9 cellular contexts compared by ENCODE assay signal in genomic region chr11:71454470-71455113, GRCh38. TPM values are rescaled to one million over a fixed set of nuclear protein-coding genes. Genes with fewer than 3 reads are reported as not detected.
DNase-seq lines count a peak whose midpoint lies in the region; ATAC-seq, FAIRE-seq and TF ChIP-seq lines count a peak whose summit lies in the region.
"Had no signal": no experiment of that assay in that cellular context is flagged by ENCODE, and none has a peak within 500 bp of the region (broad histone marks: within the 10 kb centered on the region; RNA-seq: fewer than 3 reads in every experiment).

No MANE protein-coding gene starts in this region.

- peaks cover 5 to 55% (median 23%) of the 10 kb centered on the region in 3 experiments for H3K36me3 ChIP-seq in naive thymus-derived CD4-positive, alpha-beta T cell (ENCODE audit: control insufficient read depth in 2 of 3, insufficient read depth in 3 of 3, low read length in 3 of 3)

- DNase-seq in DMS53 (lab: John Stamatoyannopoulos, UW) (peak; percentile 80), NCI-H226 (no peak), HTR-8/SVneo (ENCODE audit: insufficient read length, low spot score) (no peak), GM10248 (ENCODE audit: extremely low spot score) (no peak)
- DNase-seq in naive thymus-derived CD4-positive, alpha-beta T cell, result peak in 7 of 9 donors; percentile 25 to 59 (median 48)

- no peak for FAIRE-seq in HTR-8/SVneo (lab: Jason Lieb, UNC)
- FAIRE-seq: colon had no signal

- H3K27ac ChIP-seq in naive thymus-derived CD4-positive, alpha-beta T cell (ENCODE audit: low read depth, low read length), result no peak overlapping the region

- no peak overlapping the region for H3K4me3 ChIP-seq in naive thymus-derived CD4-positive, alpha-beta T cell (ENCODE audit: low read length)

- CTCF ChIA-PET in naive thymus-derived CD4-positive, alpha-beta T cell (lab: Charles Lee), result interaction anchor here (0.7 to 1.4 kb wide), 2 partner anchors 62 to 640 kb away, joined by 3 to 5 read pairs; no protein-coding TSS in a partner anchor
- CTCF ChIA-PET in GM10248 (lab: Yijun Ruan, JAX), result no interaction called here

- peaks cover 63% of the 10 kb centered on the region for H3K4me1 Mint-ChIP-seq in activated naive CD4-positive, alpha-beta T cell treated with anti-CD3 and anti-CD28 coated beads, Interleukin-2, amount 50 U/mL, for 24 hours
- peaks cover 27 to 68% (median 55%) of the 10 kb centered on the region in 7 donors for H3K4me1 Mint-ChIP-seq in naive thymus-derived CD4-positive, alpha-beta T cell

- H3K9me3 Mint-ChIP-seq in activated naive CD4-positive, alpha-beta T cell treated with anti-CD3 and anti-CD28 coated beads, Interleukin-2, amount 50 U/mL, for 24 hours, result no peaks in the 10 kb centered on the region
- H3K9me3 Mint-ChIP-seq in naive thymus-derived CD4-positive, alpha-beta T cell, result no peaks in the 10 kb centered on the region

- H3K27ac Mint-ChIP-seq in activated naive CD4-positive, alpha-beta T cell treated with anti-CD3 and anti-CD28 coated beads, Interleukin-2, amount 50 U/mL, for 24 hours, result peak overlapping the region; percentile 70
- H3K27ac Mint-ChIP-seq in naive thymus-derived CD4-positive, alpha-beta T cell, result peak overlapping the region; percentile 39 to 98 (median 88)

- peaks cover 8% of the 10 kb centered on the region for H3K36me3 Mint-ChIP-seq in activated naive CD4-positive, alpha-beta T cell treated with anti-CD3 and anti-CD28 coated beads, Interleukin-2, amount 50 U/mL, for 24 hours
- peaks cover 6 to 38% (median 16%) of the 10 kb centered on the region in 5 donors for H3K36me3 Mint-ChIP-seq in naive thymus-derived CD4-positive, alpha-beta T cell

- TF ChIP-seq CTCF in LNCAP (IDR thresholded peaks at IDR 0.05) (peak; percentile 73), GM10248 (IDR thresholded peaks at IDR 0.05; ENCODE audit: control extremely low read depth, extremely low read depth, low read depth, missing control alignments) (no peak)

- POLR2A ChIA-PET in naive thymus-derived CD4-positive, alpha-beta T cell (lab: Charles Lee), result interaction anchor here (1.4 kb wide), 1 partner anchor 11 kb away, joined by 3 read pairs; no protein-coding TSS in a partner anchor
- POLR2A ChIA-PET in GM10248 (lab: Yijun Ruan, JAX), result no interaction called here

- H3K27me3 Mint-ChIP-seq in activated naive CD4-positive, alpha-beta T cell treated with anti-CD3 and anti-CD28 coated beads, Interleukin-2, amount 50 U/mL, for 24 hours, result no peaks in the 10 kb centered on the region
- H3K27me3 Mint-ChIP-seq in naive thymus-derived CD4-positive, alpha-beta T cell, result no peaks in the 10 kb centered on the region

- no peaks in the 10 kb centered on the region for H3K9me3 ChIP-seq in naive thymus-derived CD4-positive, alpha-beta T cell (ENCODE audit: control insufficient read depth in 2 of 3, low read length in 3 of 3)

- peak; percentile 18 for ATAC-seq in naive thymus-derived CD4-positive, alpha-beta T cell
- no peak for ATAC-seq in GM21423 (IDR thresholded peaks at IDR 0.05; ENCODE audit: unreplicated experiment)

- no peaks in the 10 kb centered on the region for H3K27me3 ChIP-seq in naive thymus-derived CD4-positive, alpha-beta T cell (ENCODE audit: control insufficient read depth in 2 of 2, insufficient read depth in 2 of 2, low read length in 2 of 2)

- H3K4me3 Mint-ChIP-seq in activated naive CD4-positive, alpha-beta T cell treated with anti-CD3 and anti-CD28 coated beads, Interleukin-2, amount 50 U/mL, for 24 hours, result peak overlapping the region; percentile 85
- H3K4me3 Mint-ChIP-seq in naive thymus-derived CD4-positive, alpha-beta T cell, result peak overlapping the region; percentile 74 to 98 (median 93)

- peaks cover 33 to 36% of the 10 kb centered on the region in 2 donors for H3K4me1 ChIP-seq in naive thymus-derived CD4-positive, alpha-beta T cell (ENCODE audit: control insufficient read depth in 2 of 2, insufficient read depth in 2 of 2, low read length in 2 of 2)

- intact Hi-C loops in naive thymus-derived CD4-positive, alpha-beta T cell (cut with micrococcal nuclease), result loop anchor here (5.0 to 10.0 kb wide), 4 partner anchors 348 to 1780 kb away; partner anchors contain the start of genes INPPL1 (in 1 of the 2) and LTO1 (in 1 of the 2)

RNA-seq across cellular contexts. Expression of gene NADSYN1, which starts 1.6 kb away (rescaled TPM):
- 100 to 1,000 TPM; 119 to 235 (median 163) TPM for total RNA-seq in naive thymus-derived CD4-positive, alpha-beta T cell
- polyA plus RNA-seq in naive thymus-derived CD4-positive, alpha-beta T cell, result 10 to 100 TPM; 28.6 to 28.9 TPM

RNA-seq across cellular contexts. Expression of gene DHCR7, which starts 6.4 kb away (rescaled TPM):
- 10 to 100 TPM; 14.7 to 46.1 (median 19.6) TPM for total RNA-seq in naive thymus-derived CD4-positive, alpha-beta T cell
- 10 to 100 TPM; 22.2 to 25.6 TPM for polyA plus RNA-seq in naive thymus-derived CD4-positive, alpha-beta T cell

Comparison
In these comparisons a context has a peak if more than half of its experiments do, and no peak if none do; other contexts are left out.
1. DNase-seq: peak in DMS53 (single experiment) and naive thymus-derived CD4-positive, alpha-beta T cell (7 of 9); none in NCI-H226 (single experiment), HTR-8/SVneo (single experiment) and GM10248 (single experiment).